In the genomic region with DNA sequence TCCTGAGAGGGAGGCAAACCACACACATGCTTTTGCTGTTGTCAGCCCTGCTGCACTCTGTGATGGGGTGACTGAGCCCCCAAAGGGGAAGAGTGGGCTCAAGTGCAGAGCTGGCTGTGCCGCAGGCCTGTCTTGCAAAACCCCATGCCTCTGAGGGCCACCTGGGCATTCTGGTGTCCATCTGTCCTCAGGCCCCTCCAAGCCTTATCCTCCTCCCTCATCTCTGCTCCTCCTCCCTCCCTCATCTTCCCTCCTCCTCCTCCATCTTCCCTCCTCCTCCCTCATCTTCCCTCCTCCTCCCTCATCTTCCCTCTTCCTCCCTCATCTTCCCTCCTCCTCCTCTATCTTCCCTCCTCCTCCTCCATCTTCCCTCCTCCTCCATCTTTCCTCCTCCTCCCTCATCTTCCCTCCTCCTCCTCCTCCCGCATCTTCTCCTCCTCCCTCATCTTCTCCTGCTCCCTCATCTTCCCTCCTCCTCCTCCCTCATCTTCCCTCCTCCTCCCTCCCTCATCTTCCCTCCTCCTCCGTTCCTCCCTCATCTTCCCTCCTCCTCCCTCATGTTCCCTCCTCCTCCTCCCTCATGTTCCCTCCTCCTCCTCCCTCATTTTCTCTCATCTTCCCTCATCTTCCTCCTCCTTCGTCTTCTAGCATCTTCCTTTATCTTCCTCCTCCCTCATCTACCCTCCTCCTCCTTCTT, we compare ENCODE assay signal across 1 cellular context.
TF ChIP-seq lines count a peak whose summit lies in the region.

No MANE protein-coding gene starts in this region.

TF ChIP-seq in A549, 52 proteins besides CTCF, POLR2A, EP300 and RAD21:
- TF ChIP-seq, protein P1, sequence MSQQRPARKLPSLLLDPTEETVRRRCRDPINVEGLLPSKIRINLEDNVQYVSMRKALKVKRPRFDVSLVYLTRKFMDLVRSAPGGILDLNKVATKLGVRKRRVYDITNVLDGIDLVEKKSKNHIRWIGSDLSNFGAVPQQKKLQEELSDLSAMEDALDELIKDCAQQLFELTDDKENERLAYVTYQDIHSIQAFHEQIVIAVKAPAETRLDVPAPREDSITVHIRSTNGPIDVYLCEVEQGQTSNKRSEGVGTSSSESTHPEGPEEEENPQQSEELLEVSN (IDR thresholded peaks at IDR 0.05; ENCODE audit: borderline replicate concordance, low read depth), result no peak
- TF ChIP-seq HOXB13 (CRISPR knock-in tag; IDR thresholded peaks at IDR 0.05; ENCODE audit: low read depth) (no peak), MAFK (IDR thresholded peaks at IDR 0.05; ENCODE audit: partially characterized antibody) (no peak)
- TF ChIP-seq, protein P2, sequence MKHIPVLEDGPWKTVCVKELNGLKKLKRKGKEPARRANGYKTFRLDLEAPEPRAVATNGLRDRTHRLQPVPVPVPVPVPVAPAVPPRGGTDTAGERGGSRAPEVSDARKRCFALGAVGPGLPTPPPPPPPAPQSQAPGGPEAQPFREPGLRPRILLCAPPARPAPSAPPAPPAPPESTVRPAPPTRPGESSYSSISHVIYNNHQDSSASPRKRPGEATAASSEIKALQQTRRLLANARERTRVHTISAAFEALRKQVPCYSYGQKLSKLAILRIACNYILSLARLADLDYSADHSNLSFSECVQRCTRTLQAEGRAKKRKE (CRISPR knock-in tag; IDR thresholded peaks at IDR 0.05; ENCODE audit: low read depth), result no peak
